Comparison of ENCODE assay signal across 8 cellular contexts in genomic region chr15:94670436-94671034, GRCh38.
DNase-seq lines count a peak whose midpoint lies in the region; ATAC-seq, FAIRE-seq and TF ChIP-seq lines count a peak whose summit lies in the region.

No MANE protein-coding gene starts in this region.

- ATAC-seq in psoas muscle (no peak), GM21737 (IDR thresholded peaks at IDR 0.05; ENCODE audit: unreplicated experiment) (no peak), GM21786 (IDR thresholded peaks at IDR 0.05; ENCODE audit: unreplicated experiment) (no peak)

- no peaks in the 10 kb centered on the region for H3K36me3 ChIP-seq in psoas muscle (ENCODE audit: insufficient read depth in 1 of 2, low read depth in 1 of 2)

- WGBS in psoas muscle, 3 donors = 3% methylated on average over 3 of the region's 3 CpGs

- H3K9me3 ChIP-seq in psoas muscle = no peaks in the 10 kb centered on the region

- H3K4me3 ChIP-seq in fibroblast of pulmonary artery (replicated peaks; ENCODE audit: low read depth, low read length) = no peak overlapping the region
- H3K4me3 ChIP-seq in psoas muscle = no peak overlapping the region

- CTCF ChIA-PET in GM10248 (lab: Yijun Ruan, JAX) = interaction anchor here (0.6 to 1.7 kb wide), 11 partner anchors 8 to 71 kb away, joined by 3 to 11 read pairs (median 4); no protein-coding TSS in a partner anchor
- CTCF ChIA-PET in RWPE1 (lab: Yijun Ruan, JAX) = interaction anchor here (0.6 to 1.4 kb wide), 11 partner anchors 68 to 1915 kb away, joined by 3 to 8 read pairs (median 3); no protein-coding TSS in a partner anchor

- H3K27ac ChIP-seq in RWPE1 = no peak overlapping the region
- H3K27ac ChIP-seq in psoas muscle = no peak overlapping the region

- peak; percentile 56 for TF ChIP-seq CTCF in GM10248 (IDR thresholded peaks at IDR 0.05; ENCODE audit: control extremely low read depth, extremely low read depth, low read depth, missing control alignments)
- TF ChIP-seq CTCF in RWPE1 (conservative IDR thresholded peaks at IDR 0.05; ENCODE audit: low read depth) = peak; percentile 89
- peak; percentile 70 for TF ChIP-seq CTCF in fibroblast of pulmonary artery (IDR thresholded peaks at IDR 0.05; ENCODE audit: low read length, missing control alignments)
- TF ChIP-seq CTCF in psoas muscle (IDR thresholded peaks at IDR 0.05) = peak; percentile 73

- peak; percentile 33 for DNase-seq in GM10248 (ENCODE audit: extremely low spot score)
- peak; percentile 33 for DNase-seq in HTR-8/SVneo (ENCODE audit: insufficient read length, low spot score)
- peak; percentile 71 for DNase-seq in RWPE1 (ENCODE audit: low spot score)
- DNase-seq in fibroblast of pulmonary artery (ENCODE audit: low read depth) = peak; percentile 67
- no peak for DNase-seq in psoas muscle
- no peak for DNase-seq in stimulated activated CD4-positive, alpha-beta T cell treated with anti-CD3 and anti-CD28 coated beads, Interleukin-2, amount 100 ng/mL, for 24 hours

- no peak for FAIRE-seq in HTR-8/SVneo (lab: Jason Lieb, UNC)

- no peaks in the 10 kb centered on the region for H3K4me1 ChIP-seq in psoas muscle

- POLR2A ChIA-PET in GM10248 (lab: Yijun Ruan, JAX) (no interaction called here), RWPE1 (lab: Yijun Ruan, JAX; ENCODE audit: low non-redundant PET) (no interaction called here)

- intact Hi-C loops in psoas muscle (cut with DNase I) = loop anchor here in 1 of 2 donors (10.0 kb wide), 1 partner anchor 624 kb away; no protein-coding TSS in a partner anchor

- H3K27me3 ChIP-seq in psoas muscle (ENCODE audit: insufficient read depth in 3 of 3, low read length in 2 of 3) = peaks cover 0 to 5% (median 0%) of the 10 kb centered on the region in 3 donors

Comparison
In these comparisons a context has a peak if more than half of its experiments do, and no peak if none do; other contexts are left out.
1. DNase-seq: peak in GM10248 (single experiment), HTR-8/SVneo (single experiment), RWPE1 (single experiment) and fibroblast of pulmonary artery (single experiment); none in psoas muscle (0 of 2) and stimulated activated CD4-positive, alpha-beta T cell treated with anti-CD3 and anti-CD28 coated beads, Interleukin-2, amount 100 ng/mL, for 24 hours (0 of 2).
2. Peak in every context shown above with its lines, with median percentiles within 50 percentile points of each other: CTCF ChIP-seq.